In the genomic region with DNA sequence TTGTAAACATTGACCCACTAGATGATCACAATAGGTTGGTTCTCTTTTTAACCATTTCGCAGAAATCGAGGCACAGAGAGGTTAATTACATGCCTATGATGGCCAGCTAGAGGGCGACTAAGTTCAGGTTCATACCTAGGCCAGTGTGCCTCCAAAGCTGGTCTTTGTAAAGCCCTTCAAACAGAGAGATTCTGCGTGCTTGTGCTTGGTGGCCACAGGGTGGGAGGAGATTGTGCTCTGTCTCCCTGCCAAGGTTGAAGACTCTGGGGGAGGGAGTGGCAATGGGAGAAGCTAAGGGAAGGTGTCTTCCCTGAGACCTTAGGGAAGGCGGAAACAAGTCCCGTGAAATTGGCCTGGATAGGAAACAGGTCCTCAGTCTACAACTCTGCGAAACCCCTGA, we compare ENCODE assay signal across 1 cellular context.
TF ChIP-seq lines count a peak whose summit lies in the region.

No MANE protein-coding gene starts in this region.

TF ChIP-seq in H1, 55 proteins besides CTCF, POLR2A, EP300 and RAD21:
- TF ChIP-seq YY1 (IDR thresholded peaks at IDR 0.05; ENCODE audit: low read depth, low read length) (no peak), TCF12 (IDR thresholded peaks at IDR 0.05; ENCODE audit: low read depth, low read length) (no peak), SP4 (IDR thresholded peaks at IDR 0.05; ENCODE audit: low read length) (no peak), BRCA1 (IDR thresholded peaks at IDR 0.05; ENCODE audit: low read depth, low read length) (no peak), TEAD4 (IDR thresholded peaks at IDR 0.05; ENCODE audit: low read depth, low read length) (no peak), KDM4A (IDR thresholded peaks at IDR 0.05; ENCODE audit: low read depth, low read length, severe bottlenecking) (no peak), CHD1 (IDR thresholded peaks at IDR 0.05; ENCODE audit: low read depth, low read length) (no peak), SIRT6 (IDR thresholded peaks at IDR 0.05; ENCODE audit: low read length) (no peak), RXRA (IDR thresholded peaks at IDR 0.05; ENCODE audit: insufficient read depth, low read depth, low read length) (no peak), NRF1 (IDR thresholded peaks at IDR 0.05; ENCODE audit: low read depth, low read length) (no peak), GTF2F1 (IDR thresholded peaks at IDR 0.05; ENCODE audit: borderline replicate concordance, low read depth, low read length) (no peak), GABPA (IDR thresholded peaks at IDR 0.05; ENCODE audit: borderline replicate concordance, insufficient read depth, low read length) (no peak), BCL11A (IDR thresholded peaks at IDR 0.05; ENCODE audit: low read depth in 2 of 2, low read length in 2 of 2) (no peak), RNF2 (IDR thresholded peaks at IDR 0.05; ENCODE audit: borderline replicate concordance, low read depth, low read length, missing control alignments, poor library complexity, severe bottlenecking) (no peak)
- TF ChIP-seq, protein P1, sequence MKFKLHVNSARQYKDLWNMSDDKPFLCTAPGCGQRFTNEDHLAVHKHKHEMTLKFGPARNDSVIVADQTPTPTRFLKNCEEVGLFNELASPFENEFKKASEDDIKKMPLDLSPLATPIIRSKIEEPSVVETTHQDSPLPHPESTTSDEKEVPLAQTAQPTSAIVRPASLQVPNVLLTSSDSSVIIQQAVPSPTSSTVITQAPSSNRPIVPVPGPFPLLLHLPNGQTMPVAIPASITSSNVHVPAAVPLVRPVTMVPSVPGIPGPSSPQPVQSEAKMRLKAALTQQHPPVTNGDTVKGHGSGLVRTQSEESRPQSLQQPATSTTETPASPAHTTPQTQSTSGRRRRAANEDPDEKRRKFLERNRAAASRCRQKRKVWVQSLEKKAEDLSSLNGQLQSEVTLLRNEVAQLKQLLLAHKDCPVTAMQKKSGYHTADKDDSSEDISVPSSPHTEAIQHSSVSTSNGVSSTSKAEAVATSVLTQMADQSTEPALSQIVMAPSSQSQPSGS (IDR thresholded peaks at IDR 0.05; ENCODE audit: low read length), result no peak
